In genomic region chr3:177598110-177598833, GRCh38 we compare ENCODE assay signal across 8 cellular contexts.
DNase-seq lines count a peak whose midpoint lies in the region; ATAC-seq, FAIRE-seq and TF ChIP-seq lines count a peak whose summit lies in the region.

No MANE protein-coding gene starts in this region.

- peak overlapping the region; percentile 63 for H3K4me2 ChIP-seq in astrocyte (ENCODE audit: low read length)

- H3K79me2 ChIP-seq in astrocyte (ENCODE audit: insufficient read depth, low read length) = no peaks in the 10 kb centered on the region

- no peaks in the 10 kb centered on the region for H4K20me1 ChIP-seq in astrocyte (ENCODE audit: insufficient read depth, low read length)

- H3K27ac Mint-ChIP-seq in activated T-cell treated with anti-CD3 and anti-CD28 coated beads, Interleukin-2, amount 50 U/mL, for 72 hours = peak overlapping the region; percentile 95
- H3K27ac Mint-ChIP-seq in astrocyte (ENCODE audit: unreplicated experiment) (no peak overlapping the region), memory B cell (peak overlapping the region; percentile 90)

- H3K4me3 ChIP-seq in astrocyte (ENCODE audit: insufficient read depth, low read depth, low read length) (no peak overlapping the region), tibial nerve (no peak overlapping the region)

- no peak for DNase-seq in activated T-cell treated with anti-CD3 and anti-CD28 coated beads, Interleukin-2, amount 50 U/mL, for 72 hours
- DNase-seq in activated T-cell treated with anti-CD3 and anti-CD28 coated beads for 4 hours (no peak), astrocyte (ENCODE audit: low read depth) (peak; percentile 74), memory B cell (ENCODE audit: low spot score in 2 of 2) (no peak), tibial nerve (ENCODE audit: low spot score in 2 of 2) (no peak), islet precursor cell (no peak), NCI-H2081 treated with DMSO at 0.1 percent for 48 hours (lab: John Stamatoyannopoulos, UW) (no peak), RKO (ENCODE audit: low spot score) (no peak)

- H3K9me3 ChIP-seq in astrocyte (ENCODE audit: insufficient read depth, low read depth, low read length) = no peaks in the 10 kb centered on the region
- no peaks in the 10 kb centered on the region for H3K9me3 ChIP-seq in tibial nerve

- no peak for TF ChIP-seq POLR2A in tibial nerve (IDR thresholded peaks at IDR 0.05)

- TF ChIP-seq CTCF in astrocyte (IDR thresholded peaks at IDR 0.05; ENCODE audit: insufficient read depth, low read depth, low read length) = no peak
- no peak for TF ChIP-seq CTCF in tibial nerve (IDR thresholded peaks at IDR 0.05)

- no peak overlapping the region for H3K9ac ChIP-seq in astrocyte (ENCODE audit: low read length)

- H3K27me3 ChIP-seq in astrocyte (ENCODE audit: insufficient read depth, low read length) (no peaks in the 10 kb centered on the region), tibial nerve (no peaks in the 10 kb centered on the region)

- H3K36me3 ChIP-seq in astrocyte (ENCODE audit: insufficient read depth, low read length) = no peaks in the 10 kb centered on the region
- no peaks in the 10 kb centered on the region for H3K36me3 ChIP-seq in tibial nerve

- H3K4me1 ChIP-seq in astrocyte (ENCODE audit: insufficient read depth, low read length) (peaks cover 25% of the 10 kb centered on the region), tibial nerve (peaks cover 0 to 74% (median 24%) of the 10 kb centered on the region in 4 donors)

- peak in 1 of 2 donors; percentile 10 for ATAC-seq in activated T-cell treated with anti-CD3 and anti-CD28 coated beads, Interleukin-2, amount 50 U/mL, for 72 hours (replicated peaks in 1 of 2)
- ATAC-seq in memory B cell (ENCODE audit: low read depth) = no peak

- peaks cover 0 to 2% of the 10 kb centered on the region in 2 donors for H3K9me3 Mint-ChIP-seq in activated T-cell treated with anti-CD3 and anti-CD28 coated beads, Interleukin-2, amount 50 U/mL, for 72 hours
- H3K9me3 Mint-ChIP-seq in astrocyte (ENCODE audit: unreplicated experiment) (no peaks in the 10 kb centered on the region), memory B cell (no peaks in the 10 kb centered on the region)

- H3K4me1 Mint-ChIP-seq in activated T-cell treated with anti-CD3 and anti-CD28 coated beads, Interleukin-2, amount 50 U/mL, for 72 hours (ENCODE audit: low read depth) = peaks cover 72% of the 10 kb centered on the region
- H3K4me1 Mint-ChIP-seq in astrocyte (ENCODE audit: low read depth, unreplicated experiment) = peaks cover 20% of the 10 kb centered on the region
- H3K4me1 Mint-ChIP-seq in memory B cell = peaks cover 37% of the 10 kb centered on the region

- H3K27me3 Mint-ChIP-seq in activated T-cell treated with anti-CD3 and anti-CD28 coated beads, Interleukin-2, amount 50 U/mL, for 72 hours (ENCODE audit: low read depth) = no peaks in the 10 kb centered on the region
- H3K27me3 Mint-ChIP-seq in astrocyte (ENCODE audit: low read depth, unreplicated experiment) (no peaks in the 10 kb centered on the region), memory B cell (no peaks in the 10 kb centered on the region)

- TF ChIP-seq EP300 in tibial nerve (IDR thresholded peaks at IDR 0.05) = no peak

- WGBS in tibial nerve, 2 donors = 36 to 43% methylated on average over 4 of the region's 4 CpGs

- no peak for FAIRE-seq in astrocyte (lab: Jason Lieb, UNC)

- peaks cover 0 to 2% of the 10 kb centered on the region in 2 donors for H3K36me3 Mint-ChIP-seq in activated T-cell treated with anti-CD3 and anti-CD28 coated beads, Interleukin-2, amount 50 U/mL, for 72 hours (ENCODE audit: insufficient read depth in 2 of 2)
- H3K36me3 Mint-ChIP-seq in astrocyte (ENCODE audit: low read depth, unreplicated experiment) (no peaks in the 10 kb centered on the region), memory B cell (no peaks in the 10 kb centered on the region)

- H3K27ac ChIP-seq in astrocyte (ENCODE audit: low read depth, low read length) (peak overlapping the region; percentile 22), tibial nerve (peak overlapping the region in 3 of 4 donors; percentile 62 to 76 (median 68))

- peak overlapping the region; percentile 62 to 75 for H3K4me3 Mint-ChIP-seq in activated T-cell treated with anti-CD3 and anti-CD28 coated beads, Interleukin-2, amount 50 U/mL, for 72 hours
- H3K4me3 Mint-ChIP-seq in astrocyte (ENCODE audit: unreplicated experiment) (no peak overlapping the region), memory B cell (peak overlapping the region; percentile 70)

- H2AFZ ChIP-seq in astrocyte (ENCODE audit: low read depth, low read length) = no peak overlapping the region
